ENCODE assay signal across 23 cellular contexts in the genomic region with DNA sequence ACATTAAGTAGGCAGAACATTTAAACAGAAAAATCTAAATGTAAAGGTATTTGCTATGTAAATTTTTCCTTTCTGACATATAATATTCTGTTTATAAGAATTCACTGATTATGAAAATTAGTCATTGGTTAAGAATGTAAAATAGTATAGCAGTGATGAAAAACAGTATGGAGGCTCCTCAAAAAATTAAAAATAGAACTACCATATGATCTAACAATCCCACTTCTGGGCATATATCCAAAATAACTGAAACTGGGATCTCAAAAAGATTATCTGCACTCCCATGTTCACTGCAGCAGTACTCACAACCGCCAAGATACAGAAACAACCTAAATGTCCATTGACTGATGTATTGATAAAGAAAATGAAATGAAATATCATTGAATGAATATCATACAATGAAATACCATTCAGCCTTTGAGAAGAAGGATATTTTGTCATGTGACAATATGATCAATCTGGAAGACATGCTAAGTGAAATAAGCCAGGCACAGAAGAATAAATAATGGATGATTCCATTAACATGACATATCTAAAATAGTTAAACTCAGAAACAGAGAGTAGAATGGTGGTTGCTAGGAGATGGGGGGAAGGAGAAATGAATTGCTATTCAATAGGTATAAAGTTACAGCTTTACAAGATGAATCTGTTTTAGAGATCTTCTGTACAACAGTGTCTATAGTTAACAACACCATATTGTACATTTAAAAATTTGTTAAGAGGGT. TPM values are rescaled to one million over a fixed set of nuclear protein-coding genes. Genes with fewer than 3 reads are reported as not detected.
DNase-seq lines count a peak whose midpoint lies in the region; TF ChIP-seq lines count a peak whose summit lies in the region.
"Had no signal": no experiment of that assay in that cellular context is flagged by ENCODE, and none has a peak within 500 bp of the region (broad histone marks: within the 10 kb centered on the region; RNA-seq: fewer than 3 reads in every experiment).

No MANE protein-coding gene starts in this region.

- no peaks in the 10 kb centered on the region for H3K4me1 ChIP-seq in colonic mucosa
- H3K4me1 ChIP-seq: BE2C, neural progenitor cell had no signal

- H3K9ac ChIP-seq in colonic mucosa (ENCODE audit: low read depth in 2 of 2, low read length in 2 of 2), result no peak overlapping the region
- H3K9ac ChIP-seq: neural progenitor cell had no signal

- no peaks in the 10 kb centered on the region for H3K9me3 ChIP-seq in colonic mucosa
- H3K9me3 ChIP-seq: BE2C had no signal

- DNase-seq in AG09319 (ENCODE audit: extremely low read depth, low read depth) (peak; percentile 10), NCI-H226 (peak; percentile 55), dedifferentiated amniotic fluid mesenchymal stem cell (ENCODE audit: extremely low spot score) (peak; percentile 71), myocyte (ENCODE audit: low read depth) (peak; percentile 35), colonic mucosa (no peak), NCI-H510A treated with DMSO at 0.1 percent for 48 hours (lab: John Stamatoyannopoulos, UW) (no peak), HEK293T (ENCODE audit: extremely low spot score) (no peak)
- no peak for DNase-seq in stimulated activated naive CD4-positive, alpha-beta T cell treated with Interleukin-2 at 50 U/mL for 16 hours (lab: John Stamatoyannopoulos, UW)
- DNase-seq: activated CD4-positive, alpha-beta T cell treated with anti-CD3 and anti-CD28 coated beads, Interleukin-2, amount 50 U/mL, for 4 hours; activated naive CD8-positive, alpha-beta T cell treated with anti-CD3 and anti-CD28 coated beads, Interleukin-2, amount 10 ng/mL, durations not matched to agents 7 days and 5 days; activated T-cell treated with anti-CD3 and anti-CD28 coated beads, Interleukin-2, amount 50 U/mL, for 24 hours; BE2C; Calu3; H7; NCI-H1930; PC-9; stimulated activated CD4-positive, alpha-beta T cell treated with anti-CD3 and anti-CD28 coated beads, Interleukin-4, amount 100 ng/mL, for 1 hour had no signal

- CTCF ChIA-PET in HEK293T (lab: Yijun Ruan, JAX), result no interaction called here

- POLR2A ChIA-PET in HEK293T (lab: Yijun Ruan, JAX), result no interaction called here

- no peaks in the 10 kb centered on the region for H3K27me3 ChIP-seq in colonic mucosa
- H3K27me3 ChIP-seq: BE2C, neural progenitor cell had no signal

- peaks cover 3% of the 10 kb centered on the region for H3K36me3 ChIP-seq in colonic mucosa

- H3K27ac ChIP-seq in colonic mucosa, result no peak overlapping the region
- H3K27ac ChIP-seq: neural progenitor cell, PC-9 had no signal

- intact Hi-C loops in colonic mucosa (cut with DNase I), result no loop called here

- TF ChIP-seq CTCF in AG09319 (IDR thresholded peaks at IDR 0.05; ENCODE audit: low read depth, low read length), result no peak
- TF ChIP-seq CTCF in colonic mucosa (IDR thresholded peaks at IDR 0.05), result no peak

- H3K4me3 ChIP-seq in colonic mucosa, result no peak overlapping the region
- H3K4me3 ChIP-seq: neural progenitor cell, PC-9 had no signal

TF ChIP-seq in HEK293T, 16 proteins besides CTCF, POLR2A, EP300 and RAD21:
- no peak for TF ChIP-seq CTBP1 (IDR thresholded peaks at IDR 0.05; ENCODE audit: borderline replicate concordance)
TF ChIP-seq in HEK293T: peak in this region for 0.

RNA-seq across cellular contexts. Expression of gene C10orf88, which starts 14.0 kb away (rescaled TPM):
- total RNA-seq in myocyte (14.6 and 14.8 TPM in 2 replicates), colonic mucosa (1 to 10 TPM; 6.3 to 6.8 TPM)
- 7.0 TPM for polyA plus RNA-seq in myocyte (2012)

RNA-seq across cellular contexts. Expression of gene FAM24A, which starts 29.6 kb away (rescaled TPM):
- total RNA-seq in myocyte (not detected in 2 replicates), colonic mucosa (not detected)
- not detected for polyA plus RNA-seq in myocyte (2012)
- total RNA-seq: activated naive CD8-positive, alpha-beta T cell treated with anti-CD3 and anti-CD28 coated beads, Interleukin-2, amount 10 ng/mL, durations not matched to agents 7 days and 5 days; Calu3; cerebellum; H7; mesenteric fat pad; PC-9; sciatic nerve; temporal lobe had no signal
- polyA plus RNA-seq: keratinocyte had no signal

RNA-seq across cellular contexts. Expression of gene PSTK, which starts 40.2 kb away (rescaled TPM):
- total RNA-seq in myocyte (6.8 and 6.9 TPM in 2 replicates), colonic mucosa (1 to 10 TPM; 1.7 to 2.6 TPM)
- 5.9 TPM for polyA plus RNA-seq in myocyte (2012)

Comparison
In these comparisons a context has a peak if more than half of its experiments do, and no peak if none do; other contexts are left out.
1. DNase-seq: peak in AG09319 (single experiment), NCI-H226 (single experiment), dedifferentiated amniotic fluid mesenchymal stem cell (single experiment) and myocyte (single experiment); none in colonic mucosa (single experiment), NCI-H510A treated with DMSO at 0.1 percent for 48 hours (single experiment), stimulated activated naive CD4-positive, alpha-beta T cell treated with Interleukin-2 at 50 U/mL for 16 hours (single experiment) and HEK293T (single experiment).